Comparison of ENCODE assay signal across 12 cellular contexts in genomic region chr2:54632733-54633692, GRCh38.
A peak's percentile ranks its signal among the peaks of the same experiment; 100 is the strongest.
DNase-seq lines count a peak whose midpoint lies in the region; ATAC-seq and TF ChIP-seq lines count a peak whose summit lies in the region.
"Had no signal": no experiment of that assay in that cellular context is flagged by ENCODE, and none has a peak within 500 bp of the region (broad histone marks: within the 10 kb centered on the region; RNA-seq: fewer than 3 reads in every experiment).

No MANE protein-coding gene starts in this region.

- H3K4me3 ChIP-seq in astrocyte of the spinal cord (ENCODE audit: low read depth, low read length) (no peak overlapping the region), left lung (no peak overlapping the region), thyroid gland (replicated peaks in 1 of 3) (no peak overlapping the region), SJCRH30 (no peak overlapping the region)

- no peak overlapping the region for H3K4me3 Mint-ChIP-seq in activated T-cell treated with anti-CD3 and anti-CD28 coated beads, Interleukin-2, amount 50 U/mL, for 24 hours
- H3K4me3 Mint-ChIP-seq in activated T-cell treated with anti-CD3 and anti-CD28 coated beads, Interleukin-2, amount 50 U/mL, for 4 hours: no peak overlapping the region

- intact Hi-C loops in left lung (cut with DNase I) (no loop called here), thyroid gland (cut with DNase I) (no loop called here)

- peaks cover 23% of the 10 kb centered on the region for H3K4me1 Mint-ChIP-seq in activated T-cell treated with anti-CD3 and anti-CD28 coated beads, Interleukin-2, amount 50 U/mL, for 24 hours (ENCODE audit: low read depth)
- peaks cover 26% of the 10 kb centered on the region for H3K4me1 Mint-ChIP-seq in activated T-cell treated with anti-CD3 and anti-CD28 coated beads, Interleukin-2, amount 50 U/mL, for 4 hours (ENCODE audit: low read depth)

- H3K9me3 ChIP-seq in left lung: no peaks in the 10 kb centered on the region
- H3K9me3 ChIP-seq in thyroid gland: no peaks in the 10 kb centered on the region
- no peaks in the 10 kb centered on the region for H3K9me3 ChIP-seq in SJCRH30 (replicated peaks)

- H3K27me3 Mint-ChIP-seq in activated T-cell treated with anti-CD3 and anti-CD28 coated beads, Interleukin-2, amount 50 U/mL, for 24 hours: no peaks in the 10 kb centered on the region
- no peaks in the 10 kb centered on the region for H3K27me3 Mint-ChIP-seq in activated T-cell treated with anti-CD3 and anti-CD28 coated beads, Interleukin-2, amount 50 U/mL, for 4 hours (ENCODE audit: low read depth)

- H3K36me3 ChIP-seq in left lung (peaks cover 0 to 84% of the 10 kb centered on the region in 2 donors), thyroid gland (peaks cover 49 to 52% of the 10 kb centered on the region in 2 donors), SJCRH30 (peaks cover 74% of the 10 kb centered on the region)

- TF ChIP-seq CTCF in astrocyte of the spinal cord (IDR thresholded peaks at IDR 0.05; ENCODE audit: low read depth, low read length) (no peak), left lung (IDR thresholded peaks at IDR 0.05) (no peak), thyroid gland (IDR thresholded peaks at IDR 0.05) (no peak)

- DNase-seq in activated T-cell treated with anti-CD3 and anti-CD28 coated beads, Interleukin-2, amount 50 U/mL, for 24 hours: no peak
- DNase-seq in activated T-cell treated with anti-CD3 and anti-CD28 coated beads, Interleukin-2, amount 50 U/mL, for 4 hours: no peak
- peak; percentile 82 for DNase-seq in astrocyte of the spinal cord (ENCODE audit: low read depth, low spot score)
- DNase-seq in left lung: no peak
- DNase-seq in thyroid gland: no peak
- DNase-seq in NCI-H2196 (lab: John Stamatoyannopoulos, UW; ENCODE audit: unreplicated experiment): no peak
- DNase-seq in SJCRH30: no peak
- DNase-seq: activated CD8-positive, alpha-beta memory T cell treated with anti-CD3 and anti-CD28 coated beads, Interleukin-2, amount 50 U/mL, for 4 hours; AML-193; NCI-H2107; stimulated activated CD4-positive, alpha-beta T cell treated with anti-CD3 and anti-CD28 coated beads, Interleukin-2, amount 100 ng/mL, for 24 hours had no signal

- H3K27ac ChIP-seq in left lung: peak overlapping the region; percentile 58 to 73
- peak overlapping the region; percentile 8 to 69 (median 21) for H3K27ac ChIP-seq in thyroid gland
- H3K27ac ChIP-seq in SJCRH30: no peak overlapping the region

- H3K27ac Mint-ChIP-seq in activated T-cell treated with anti-CD3 and anti-CD28 coated beads, Interleukin-2, amount 50 U/mL, for 24 hours: peak overlapping the region; percentile 28

- H3K27me3 ChIP-seq in left lung (no peaks in the 10 kb centered on the region), thyroid gland (no peaks in the 10 kb centered on the region), SJCRH30 (no peaks in the 10 kb centered on the region)

- ATAC-seq in activated T-cell treated with anti-CD3 and anti-CD28 coated beads, Interleukin-2, amount 50 U/mL, for 4 hours: no peak
- ATAC-seq in left lung (peak; percentile 10), GM19035 (IDR thresholded peaks at IDR 0.05; ENCODE audit: unreplicated experiment) (no peak)

- H3K4me1 ChIP-seq in left lung: peaks cover 11 to 56% of the 10 kb centered on the region in 2 donors
- peaks cover 19 to 36% of the 10 kb centered on the region in 2 donors for H3K4me1 ChIP-seq in thyroid gland
- H3K4me1 ChIP-seq in SJCRH30: no peaks in the 10 kb centered on the region

- in situ Hi-C loops in astrocyte of the spinal cord (cut with HindIII; ENCODE audit: low sequenced_read_pairs): no loop called here

- WGBS in thyroid gland, 2 donors: 84 to 92% methylated on average over 12 of the region's 12 CpGs

- H3K36me3 Mint-ChIP-seq in activated T-cell treated with anti-CD3 and anti-CD28 coated beads, Interleukin-2, amount 50 U/mL, for 24 hours (ENCODE audit: low read depth): peaks cover 82% of the 10 kb centered on the region
- peaks cover 52% of the 10 kb centered on the region for H3K36me3 Mint-ChIP-seq in activated T-cell treated with anti-CD3 and anti-CD28 coated beads, Interleukin-2, amount 50 U/mL, for 4 hours (ENCODE audit: insufficient read depth)

- no peak for TF ChIP-seq POLR2A in thyroid gland (IDR thresholded peaks at IDR 0.05)

- no peaks in the 10 kb centered on the region for H3K9me3 Mint-ChIP-seq in activated T-cell treated with anti-CD3 and anti-CD28 coated beads, Interleukin-2, amount 50 U/mL, for 24 hours
- H3K9me3 Mint-ChIP-seq in activated T-cell treated with anti-CD3 and anti-CD28 coated beads, Interleukin-2, amount 50 U/mL, for 4 hours: no peaks in the 10 kb centered on the region
